ENCODE assay signal across 21 cellular contexts in genomic region chr1:221575605-221576004, GRCh38.
DNase-seq lines count a peak whose midpoint lies in the region; ATAC-seq, FAIRE-seq and TF ChIP-seq lines count a peak whose summit lies in the region.
"Had no signal": no experiment of that assay in that cellular context is flagged by ENCODE, and none has a peak within 500 bp of the region (broad histone marks: within the 10 kb centered on the region; RNA-seq: fewer than 3 reads in every experiment).

No MANE protein-coding gene starts in this region.

- H3K27ac ChIP-seq in astrocyte (ENCODE audit: low read depth, low read length) = peak overlapping the region; percentile 34
- H3K27ac ChIP-seq in CD4-positive, alpha-beta T cell (ENCODE audit: low read depth, low read length) = no peak overlapping the region
- H3K27ac ChIP-seq: foreskin keratinocyte, psoas muscle, RWPE1, WERI-Rb-1 had no signal

- no peaks in the 10 kb centered on the region for H3K36me3 ChIP-seq in astrocyte (ENCODE audit: insufficient read depth, low read length)
- H3K36me3 ChIP-seq: WERI-Rb-1 had no signal

- POLR2A ChIA-PET in CD4-positive, alpha-beta T cell (lab: Charles Lee) = interaction anchor here (1.5 kb wide), 1 partner anchor 166 kb away, joined by 3 read pairs; the partner anchor contains the start of gene DUSP10

- peak; percentile 36 for ATAC-seq in left ventricle myocardium superior
- no peak for ATAC-seq in CD4-positive, alpha-beta T cell (ENCODE audit: poor library complexity)
- ATAC-seq: foreskin keratinocyte; naive thymus-derived CD4-positive, alpha-beta T cell; psoas muscle had no signal

- no peak for FAIRE-seq in astrocyte (lab: Jason Lieb, UNC)

- H3K9me3 ChIP-seq in astrocyte (ENCODE audit: insufficient read depth, low read depth, low read length) = no peaks in the 10 kb centered on the region
- H3K9me3 ChIP-seq in CD4-positive, alpha-beta T cell (ENCODE audit: control insufficient read depth, low read length) = no peaks in the 10 kb centered on the region
- H3K9me3 ChIP-seq: psoas muscle had no signal

- no peak overlapping the region for H3K9ac ChIP-seq in astrocyte (ENCODE audit: low read length)

- no peaks in the 10 kb centered on the region for H3K27me3 Mint-ChIP-seq in astrocyte (ENCODE audit: low read depth, unreplicated experiment)
- peaks cover 6% of the 10 kb centered on the region for H3K27me3 Mint-ChIP-seq in CD4-positive, alpha-beta T cell
- H3K27me3 Mint-ChIP-seq: activated CD4-positive, alpha-beta T cell treated with anti-CD3 and anti-CD28 coated beads, Interleukin-2, amount 10 ng/mL, durations not matched to agents 7 days and 5 days had no signal

- intact Hi-C loops in left ventricle myocardium superior (cut with micrococcal nuclease) = no loop called here
- intact Hi-C loops in cardiac septum (cut with DNase I) = no loop called here
- intact Hi-C loops in CD4-positive, alpha-beta T cell (cut with DNase I, micrococcal nuclease) = no loop called here

- H3K4me1 ChIP-seq in astrocyte (ENCODE audit: insufficient read depth, low read length) = peaks cover 14% of the 10 kb centered on the region
- H3K4me1 ChIP-seq: foreskin keratinocyte had no signal

- H3K4me3 Mint-ChIP-seq in astrocyte (ENCODE audit: unreplicated experiment) = no peak overlapping the region
- H3K4me3 Mint-ChIP-seq in CD4-positive, alpha-beta T cell = no peak overlapping the region
- H3K4me3 Mint-ChIP-seq: activated CD4-positive, alpha-beta T cell treated with anti-CD3 and anti-CD28 coated beads, Interleukin-2, amount 10 ng/mL, durations not matched to agents 7 days and 5 days; activated T-cell treated with anti-CD3 and anti-CD28 coated beads, Interleukin-2, amount 50 U/mL, for 24 hours; naive thymus-derived CD4-positive, alpha-beta T cell had no signal

- H3K27ac Mint-ChIP-seq in astrocyte (ENCODE audit: unreplicated experiment) = no peak overlapping the region
- no peak overlapping the region for H3K27ac Mint-ChIP-seq in CD4-positive, alpha-beta T cell
- H3K27ac Mint-ChIP-seq: activated CD4-positive, alpha-beta T cell treated with anti-CD3 and anti-CD28 coated beads, Interleukin-2, amount 10 ng/mL, durations not matched to agents 7 days and 5 days; activated T-cell treated with anti-CD3 and anti-CD28 coated beads, Interleukin-2, amount 50 U/mL, for 24 hours; naive thymus-derived CD4-positive, alpha-beta T cell had no signal

- peak overlapping the region; percentile 11 for H3K4me2 ChIP-seq in astrocyte (ENCODE audit: low read length)

- H3K36me3 Mint-ChIP-seq in astrocyte (ENCODE audit: low read depth, unreplicated experiment) = no peaks in the 10 kb centered on the region
- H3K36me3 Mint-ChIP-seq in CD4-positive, alpha-beta T cell (ENCODE audit: low read depth) = no peaks in the 10 kb centered on the region
- H3K36me3 Mint-ChIP-seq: naive thymus-derived CD4-positive, alpha-beta T cell had no signal

- H4K20me1 ChIP-seq in astrocyte (ENCODE audit: insufficient read depth, low read length) = no peaks in the 10 kb centered on the region

- no peaks in the 10 kb centered on the region for H3K27me3 ChIP-seq in astrocyte (ENCODE audit: insufficient read depth, low read length)
- no peaks in the 10 kb centered on the region for H3K27me3 ChIP-seq in CD4-positive, alpha-beta T cell (ENCODE audit: control insufficient read depth, insufficient read depth, low read length)
- H3K27me3 ChIP-seq: foreskin keratinocyte had no signal

- H3K4me1 Mint-ChIP-seq in astrocyte (ENCODE audit: low read depth, unreplicated experiment) = no peaks in the 10 kb centered on the region
- H3K4me1 Mint-ChIP-seq in CD4-positive, alpha-beta T cell (ENCODE audit: low read depth) = no peaks in the 10 kb centered on the region
- H3K4me1 Mint-ChIP-seq: activated CD4-positive, alpha-beta T cell treated with anti-CD3 and anti-CD28 coated beads, Interleukin-2, amount 10 ng/mL, durations not matched to agents 7 days and 5 days; naive thymus-derived CD4-positive, alpha-beta T cell had no signal

- no peak overlapping the region for H2AFZ ChIP-seq in astrocyte (ENCODE audit: low read depth, low read length)

- no peaks in the 10 kb centered on the region for H3K79me2 ChIP-seq in astrocyte (ENCODE audit: insufficient read depth, low read length)

- no peak overlapping the region for H3K4me3 ChIP-seq in astrocyte (ENCODE audit: insufficient read depth, low read depth, low read length)
- H3K4me3 ChIP-seq in fibroblast of villous mesenchyme (ENCODE audit: low read depth, low read length) = no peak overlapping the region
- H3K4me3 ChIP-seq: psoas muscle had no signal

- no peak for DNase-seq in left ventricle myocardium superior
- no peak for DNase-seq in cardiac septum (ENCODE audit: low spot score)
- DNase-seq in astrocyte (ENCODE audit: low read depth) = peak; percentile 11
- DNase-seq in fibroblast of villous mesenchyme (ENCODE audit: low read depth) = peak; percentile 55
- no peak for DNase-seq in SW 1271 (lab: John Stamatoyannopoulos, UW)
- no peak for DNase-seq in mucosa of gallbladder (ENCODE audit: low spot score)
- no peak for DNase-seq in CD4-positive, alpha-beta T cell
- DNase-seq: activated CD4-positive, alpha-beta T cell treated with anti-CD3 and anti-CD28 coated beads, Interleukin-2, amount 10 ng/mL, durations not matched to agents 7 days and 5 days; activated gamma-delta T cell treated with Interleukin-2 at 50 U/mL for 16 hours; activated T-cell treated with anti-CD3 and anti-CD28 coated beads, Interleukin-2, amount 50 U/mL, for 24 hours; GOT3; naive thymus-derived CD4-positive, alpha-beta T cell; NCI-H1092; NCI-H1694 treated with DMSO at 0.1 percent for 48 hours; NCI-H2227 treated with DMSO at 0.1 percent for 48 hours; NCI-H526 treated with DMSO at 0.1 percent for 48 hours; psoas muscle; stimulated activated naive CD4-positive, alpha-beta T cell treated with Interleukin-2 at 50 U/mL for 16 hours; WERI-Rb-1 had no signal

- TF ChIP-seq CTCF in astrocyte (IDR thresholded peaks at IDR 0.05; ENCODE audit: insufficient read depth, low read depth, low read length) (no peak), fibroblast of villous mesenchyme (IDR thresholded peaks at IDR 0.05; ENCODE audit: insufficient read depth, low read depth, low read length) (no peak)
- no peak for TF ChIP-seq CTCF in CD4-positive, alpha-beta T cell (IDR thresholded peaks at IDR 0.05)

- CTCF ChIA-PET in CD4-positive, alpha-beta T cell (lab: Charles Lee) = no interaction called here

- peaks cover 4% of the 10 kb centered on the region for H3K9me3 Mint-ChIP-seq in astrocyte (ENCODE audit: unreplicated experiment)
- H3K9me3 Mint-ChIP-seq in CD4-positive, alpha-beta T cell = no peaks in the 10 kb centered on the region
- H3K9me3 Mint-ChIP-seq: activated CD4-positive, alpha-beta T cell treated with anti-CD3 and anti-CD28 coated beads, Interleukin-2, amount 10 ng/mL, durations not matched to agents 7 days and 5 days; activated T-cell treated with anti-CD3 and anti-CD28 coated beads, Interleukin-2, amount 50 U/mL, for 24 hours had no signal

Comparison
In these comparisons a context has a peak if more than half of its experiments do, and no peak if none do; other contexts are left out.
1. DNase-seq: peak in astrocyte (single experiment) and fibroblast of villous mesenchyme (single experiment); none in left ventricle myocardium superior (single experiment), cardiac septum (single experiment), SW 1271 (0 of 2), mucosa of gallbladder (single experiment) and CD4-positive, alpha-beta T cell (0 of 10).